9 cellular contexts compared by ENCODE assay signal in the genomic region with DNA sequence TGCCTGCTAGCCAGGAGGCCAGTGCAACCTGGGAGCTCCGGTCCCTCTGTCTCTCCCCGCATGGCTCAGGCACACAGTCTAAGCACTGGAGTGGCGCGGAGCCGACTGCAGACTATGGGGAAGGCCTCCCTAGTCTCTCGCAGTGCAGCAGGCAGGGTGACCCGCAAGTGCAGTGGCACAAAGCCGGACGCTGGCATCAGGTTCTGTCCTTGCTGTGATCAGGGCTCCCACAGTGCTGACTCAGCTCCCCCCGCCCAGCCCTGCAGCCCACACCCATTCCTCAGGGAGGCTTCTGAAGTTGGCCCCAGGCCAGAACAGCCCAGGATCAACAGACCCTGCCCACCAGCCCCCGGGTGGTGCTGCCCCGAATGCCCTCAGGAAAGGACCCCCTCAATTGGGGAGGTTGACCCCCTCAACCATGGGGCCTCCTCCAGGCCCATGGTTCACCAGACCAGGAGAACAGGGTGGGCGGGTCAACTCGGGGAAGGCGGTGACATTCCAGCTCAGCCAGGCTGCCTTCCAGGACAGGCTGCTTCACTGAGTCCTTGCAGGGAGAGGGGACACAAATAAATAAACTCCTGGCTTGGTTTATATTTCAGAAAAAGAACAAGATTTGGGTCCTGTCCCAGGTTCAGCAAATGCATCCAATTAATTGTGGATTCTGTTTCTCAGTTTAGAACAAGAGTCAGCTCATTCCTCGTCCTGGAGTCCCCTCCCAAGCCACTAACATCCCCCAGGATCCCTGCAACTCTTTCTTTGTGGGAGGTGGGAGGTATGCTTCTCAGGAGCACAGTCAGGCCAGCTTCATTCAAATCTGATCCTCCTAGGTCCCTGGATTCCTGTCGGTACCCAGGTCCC. TPM values are rescaled to one million over a fixed set of nuclear protein-coding genes. Genes with fewer than 3 reads are reported as not detected.
DNase-seq lines count a peak whose midpoint lies in the region; ATAC-seq and TF ChIP-seq lines count a peak whose summit lies in the region.
"Had no signal": no experiment of that assay in that cellular context is flagged by ENCODE, and none has a peak within 500 bp of the region (broad histone marks: within the 10 kb centered on the region; RNA-seq: fewer than 3 reads in every experiment).

No MANE protein-coding gene starts in this region.

- no peak overlapping the region for H3K56ac ChIP-seq in IMR-90 (ENCODE audit: extremely low read depth, insufficient read depth, low read length)

- H4K91ac ChIP-seq in IMR-90 (ENCODE audit: insufficient read depth, low read depth, low read length): peak overlapping the region; percentile 70

- CTCF ChIA-PET in IMR-90 (lab: Yijun Ruan, JAX): interaction anchor here (1.1 kb wide), 1 partner anchor 12 kb away, joined by 3 read pairs; the partner anchor contains the start of gene BIN1

- in situ Hi-C loops in IMR-90 (cut with MboI; ENCODE audit: low sequenced_read_pairs) (no loop called here), transverse colon (cut with MboI; ENCODE audit: low pct_ligation_motif_present in 1 of 4, low pct_unique_long_range_greater_than_20kb in 1 of 4, low sequenced_read_pairs in 3 of 4) (no loop called here)

- H3K14ac ChIP-seq in IMR-90 (replicated peaks; ENCODE audit: low read depth, low read length): no peak overlapping the region

- TF ChIP-seq CTCF in IMR-90 (conservative IDR thresholded peaks at IDR 0.05; ENCODE audit: low read depth, low read length) (no peak), dorsolateral prefrontal cortex (IDR thresholded peaks at IDR 0.05 in 54 of 56, conservative IDR thresholded peaks at IDR 0.05 in 2 of 56; ENCODE audit: low read depth in 1 of 56, partially characterized antibody in 56 of 56) (no peak), transverse colon (IDR thresholded peaks at IDR 0.05) (no peak)

- WGBS in IMR-90 (ENCODE audit: extremely low coverage in 2 of 2, insufficient read length in 1 of 2), 2 experiments: 20% methylated on average over 7 of the region's 17 CpGs; no CpG with 5 or more reads in 1 of the 2 experiments
- 42 to 100% methylated on average over 1 to 17 of the region's 17 CpGs for WGBS in transverse colon (ENCODE audit: low coverage in 1 of 2), 2 donors

- peak overlapping the region; percentile 4 for H2AFZ ChIP-seq in IMR-90 (replicated peaks; ENCODE audit: low read length, poor library complexity)

- H4K20me1 ChIP-seq in IMR-90 (ENCODE audit: insufficient read depth, low read length): peaks cover 42% of the 10 kb centered on the region; the same call in 1 of the 2 replicates

- peak overlapping the region; percentile 37 for H2BK20ac ChIP-seq in IMR-90 (ENCODE audit: low read depth, low read length)

- no peak overlapping the region; the same call in 1 of the 2 replicates for H3K18ac ChIP-seq in IMR-90 (ENCODE audit: low read depth, low read length)

- BruUV-seq in IMR-90 (replicated peaks; lab: Mats Ljungman, UMichigan): no TSS peak

- H3K4me1 ChIP-seq in IMR-90 (ENCODE audit: control insufficient read depth, insufficient read depth, low read length) (peaks cover 21% of the 10 kb centered on the region), transverse colon (peaks cover 29 to 54% (median 46%) of the 10 kb centered on the region in 4 donors)

- H3K4me2 ChIP-seq in IMR-90 (ENCODE audit: low read depth, low read length): peak overlapping the region; percentile 16; the same call in 1 of the 2 replicates

- POLR2A ChIA-PET in IMR-90 (lab: Charles Lee; ENCODE audit: unreplicated experiment): interaction anchor here (0.5 to 0.6 kb wide), 2 partner anchors 10 to 55 kb away, joined by 3 to 4 read pairs; no protein-coding TSS in a partner anchor

- no peak for TF ChIP-seq EP300 in transverse colon (IDR thresholded peaks at IDR 0.05; ENCODE audit: low read depth)

- intact Hi-C loops in IMR-90 (cut with micrococcal nuclease) (no loop called here), dorsolateral prefrontal cortex (cut with DNase I) (no loop called here), transverse colon (cut with DNase I; ENCODE audit: low total_unique reads) (no loop called here)

- H3K9me1 ChIP-seq in IMR-90 (ENCODE audit: insufficient read depth, low read length): peaks cover 10% of the 10 kb centered on the region

- H2BK120ac ChIP-seq in IMR-90 (ENCODE audit: low read depth, low read length): peak overlapping the region; percentile 76

- no peaks in the 10 kb centered on the region for H3K27me3 ChIP-seq in IMR-90 (ENCODE audit: control insufficient read depth, insufficient read depth, low read length)
- H3K27me3 ChIP-seq in dorsolateral prefrontal cortex: no peaks in the 10 kb centered on the region
- no peaks in the 10 kb centered on the region for H3K27me3 ChIP-seq in transverse colon

- H3K9ac ChIP-seq in IMR-90 (ENCODE audit: low read depth, low read length): no peak overlapping the region; the same call in 1 of the 2 replicates

- DNase-seq in IMR-90: peak; percentile 33
- DNase-seq in dorsolateral prefrontal cortex: peak in 4 of 10 donors; percentile 62 to 68 (median 65)
- DNase-seq in medulla oblongata (ENCODE audit: extremely low spot score): peak; percentile 62
- DNase-seq in transverse colon: peak; percentile 67
- DNase-seq in T1000 (lab: John Stamatoyannopoulos, UW): no peak
- DNase-seq: activated T-cell treated with anti-CD3 and anti-CD28 coated beads, Interleukin-2, amount 50 U/mL, for 1 hour had no signal

- H3K23ac ChIP-seq in IMR-90 (ENCODE audit: low read depth, low read length): 0 out of 2 replicates have a peak overlapping the region, but pooled peaks have one; percentile 54

- no peak overlapping the region for H4K5ac ChIP-seq in IMR-90 (ENCODE audit: low read depth, low read length)

- TF ChIP-seq POLR2A in IMR-90 (IDR thresholded peaks at IDR 0.05; ENCODE audit: low read depth, low read length) (no peak), transverse colon (IDR thresholded peaks at IDR 0.05) (no peak)

- H2BK15ac ChIP-seq in IMR-90 (ENCODE audit: low read depth, low read length): no peak overlapping the region

- peak overlapping the region; percentile 73 for H2AK5ac ChIP-seq in IMR-90 (ENCODE audit: low read depth, low read length)

- H3K36me3 ChIP-seq in IMR-90 (ENCODE audit: control insufficient read depth, insufficient read depth, low read length) (no peaks in the 10 kb centered on the region), transverse colon (no peaks in the 10 kb centered on the region)

- H3K4me3 ChIP-seq in IMR-90 (ENCODE audit: insufficient read depth, low read depth, low read length) (no peak overlapping the region), dorsolateral prefrontal cortex (peak overlapping the region in 30 of 59 donors; percentile 0 to 40 (median 19)), transverse colon (no peak overlapping the region)
- H3K4me3 ChIP-seq: SK-N-MC had no signal

- no peak overlapping the region; a peak in 1 of 4 replicates for H4K8ac ChIP-seq in IMR-90 (ENCODE audit: low read depth in 2 of 2, low read length in 2 of 2)

- peak overlapping the region; percentile 68; the same call in 1 of the 2 replicates for H3K27ac ChIP-seq in IMR-90 (ENCODE audit: insufficient read depth, low read length)
- H3K27ac ChIP-seq in dorsolateral prefrontal cortex: peak overlapping the region in 58 of 59 donors; percentile 17 to 99 (median 80)
- H3K27ac ChIP-seq in transverse colon: peak overlapping the region; percentile 28 to 51 (median 40)
- H3K27ac ChIP-seq: SK-N-MC had no signal

- dilution Hi-C loops in IMR-90 (cut with HindIII; ENCODE audit: low sequenced_read_pairs, unreplicated experiment): no loop called here

- ATAC-seq in IMR-90 (ENCODE audit: low read depth) (peak; percentile 94), HG03354 (IDR thresholded peaks at IDR 0.05; ENCODE audit: poor library complexity, severe bottlenecking, unreplicated experiment) (no peak), GM21447 (IDR thresholded peaks at IDR 0.05; ENCODE audit: unreplicated experiment) (no peak)

- peak overlapping the region; percentile 39 for H2AK9ac ChIP-seq in IMR-90 (replicated peaks; ENCODE audit: low read depth, low read length, poor library complexity)

- H3K9me3 ChIP-seq in IMR-90 (ENCODE audit: control insufficient read depth, insufficient read depth, low read length) (no peaks in the 10 kb centered on the region), transverse colon (no peaks in the 10 kb centered on the region)

- TF ChIP-seq RAD21 in IMR-90 (IDR thresholded peaks at IDR 0.05; ENCODE audit: low read length): no peak

- peaks cover 20 to 41% of the 10 kb centered on the region in 2 experiments for H3K79me1 ChIP-seq in IMR-90 (ENCODE audit: low read depth in 1 of 2, low read length in 2 of 2)

- no peak overlapping the region for H2BK5ac ChIP-seq in IMR-90 (ENCODE audit: low read depth, low read length, poor library complexity, severe bottlenecking)

- H3K4ac ChIP-seq in IMR-90 (ENCODE audit: low read depth, low read length): peak overlapping the region; percentile 57; the same call in 1 of the 2 replicates

TF ChIP-seq in IMR-90, 13 proteins besides CTCF, POLR2A, EP300 and RAD21:
- TF ChIP-seq CHD1 (IDR thresholded peaks at IDR 0.05; ENCODE audit: low read depth, low read length) (no peak), BHLHE40 (IDR thresholded peaks at IDR 0.05; ENCODE audit: low read depth, low read length) (no peak), MAFK (IDR thresholded peaks at IDR 0.05; ENCODE audit: low read depth, low read length) (peak; percentile 85), MXI1 (IDR thresholded peaks at IDR 0.05; ENCODE audit: borderline replicate concordance, low read depth, low read length) (no peak), SMC3 (IDR thresholded peaks at IDR 0.05; ENCODE audit: low read depth, low read length) (no peak)
- TF ChIP-seq, protein P1, sequence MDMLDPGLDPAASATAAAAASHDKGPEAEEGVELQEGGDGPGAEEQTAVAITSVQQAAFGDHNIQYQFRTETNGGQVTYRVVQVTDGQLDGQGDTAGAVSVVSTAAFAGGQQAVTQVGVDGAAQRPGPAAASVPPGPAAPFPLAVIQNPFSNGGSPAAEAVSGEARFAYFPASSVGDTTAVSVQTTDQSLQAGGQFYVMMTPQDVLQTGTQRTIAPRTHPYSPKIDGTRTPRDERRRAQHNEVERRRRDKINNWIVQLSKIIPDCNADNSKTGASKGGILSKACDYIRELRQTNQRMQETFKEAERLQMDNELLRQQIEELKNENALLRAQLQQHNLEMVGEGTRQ (IDR thresholded peaks at IDR 0.05; ENCODE audit: low read depth, low read length): no peak

RNA-seq across cellular contexts. Expression of gene BIN1, which starts 12.2 kb away (rescaled TPM):
- total RNA-seq in IMR-90 (2012; rRNA removed) (18.1 and 19.7 TPM in 2 replicates), dorsolateral prefrontal cortex (100 to 1,000 TPM; 151 to 703 (median 290) TPM), transverse colon (10 to 100 TPM; 33.3 to 39.7 (median 38.4) TPM)
- 25.7 and 26.4 TPM in 2 replicates for polyA plus RNA-seq in IMR-90 (2012; rRNA removed)
- polyA plus RNA-seq in IMR-90 (2012; cell fraction: cytosol; rRNA removed): 18.6 and 33.9 TPM in 2 replicates
- 48.9 and 50.9 TPM in 2 replicates for polyA plus RNA-seq in IMR-90 (2012; cell fraction: nucleus; rRNA removed; ENCODE audit: low replicate concordance)

Comparison
In these comparisons a context has a peak if more than half of its experiments do, and no peak if none do; other contexts are left out.
1. H3K4me3 ChIP-seq: peak in dorsolateral prefrontal cortex (30 of 59); none in IMR-90 (single experiment) and transverse colon (0 of 4).
2. Peak in every context shown above with its lines, with median percentiles within 50 percentile points of each other: H3K27ac ChIP-seq.